1 cellular context compared by ENCODE assay signal in genomic region chr2:20653695-20654306, GRCh38.
TF ChIP-seq lines count a peak whose summit lies in the region.

No MANE protein-coding gene starts in this region.

TF ChIP-seq in HCT116, 20 proteins besides CTCF, POLR2A, EP300 and RAD21:
- TF ChIP-seq YY1 (IDR thresholded peaks at IDR 0.05; ENCODE audit: extremely low read depth, insufficient replicate concordance, low read depth, low read length) (no peak), SP1 (IDR thresholded peaks at IDR 0.05; ENCODE audit: low read depth) (no peak), ZFX (IDR thresholded peaks at IDR 0.05) (no peak), FOSL1 (IDR thresholded peaks at IDR 0.05; ENCODE audit: low read depth) (no peak), TCF7L2 (IDR thresholded peaks at IDR 0.05; ENCODE audit: borderline replicate concordance, extremely low read depth, insufficient read depth, insufficient read length) (no peak), SRF (IDR thresholded peaks at IDR 0.05; ENCODE audit: low read depth) (no peak), ELF1 (IDR thresholded peaks at IDR 0.05; ENCODE audit: borderline replicate concordance, low read depth) (no peak), ZNF274 (IDR thresholded peaks at IDR 0.05; ENCODE audit: low read depth, low read length) (no peak), CBX3 (IDR thresholded peaks at IDR 0.05; ENCODE audit: low read depth) (no peak), EGR1 (IDR thresholded peaks at IDR 0.05; ENCODE audit: low read depth) (no peak), REST (IDR thresholded peaks at IDR 0.05; ENCODE audit: low read depth) (no peak), MAX (IDR thresholded peaks at IDR 0.05) (no peak), POLR2AphosphoS5 (IDR thresholded peaks at IDR 0.05; ENCODE audit: low read depth, low read length) (no peak), SIN3A (IDR thresholded peaks at IDR 0.05; ENCODE audit: low read depth) (no peak), EZH2 (IDR thresholded peaks at IDR 0.05) (no peak), CEBPB (IDR thresholded peaks at IDR 0.05; ENCODE audit: low read depth) (no peak), JUND (IDR thresholded peaks at IDR 0.05) (no peak), EZH2phosphoT487 (IDR thresholded peaks at IDR 0.05; ENCODE audit: borderline replicate concordance) (no peak)
- TF ChIP-seq, protein P1, sequence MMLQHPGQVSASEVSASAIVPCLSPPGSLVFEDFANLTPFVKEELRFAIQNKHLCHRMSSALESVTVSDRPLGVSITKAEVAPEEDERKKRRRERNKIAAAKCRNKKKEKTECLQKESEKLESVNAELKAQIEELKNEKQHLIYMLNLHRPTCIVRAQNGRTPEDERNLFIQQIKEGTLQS (IDR thresholded peaks at IDR 0.05): no peak
- TF ChIP-seq, protein P2, sequence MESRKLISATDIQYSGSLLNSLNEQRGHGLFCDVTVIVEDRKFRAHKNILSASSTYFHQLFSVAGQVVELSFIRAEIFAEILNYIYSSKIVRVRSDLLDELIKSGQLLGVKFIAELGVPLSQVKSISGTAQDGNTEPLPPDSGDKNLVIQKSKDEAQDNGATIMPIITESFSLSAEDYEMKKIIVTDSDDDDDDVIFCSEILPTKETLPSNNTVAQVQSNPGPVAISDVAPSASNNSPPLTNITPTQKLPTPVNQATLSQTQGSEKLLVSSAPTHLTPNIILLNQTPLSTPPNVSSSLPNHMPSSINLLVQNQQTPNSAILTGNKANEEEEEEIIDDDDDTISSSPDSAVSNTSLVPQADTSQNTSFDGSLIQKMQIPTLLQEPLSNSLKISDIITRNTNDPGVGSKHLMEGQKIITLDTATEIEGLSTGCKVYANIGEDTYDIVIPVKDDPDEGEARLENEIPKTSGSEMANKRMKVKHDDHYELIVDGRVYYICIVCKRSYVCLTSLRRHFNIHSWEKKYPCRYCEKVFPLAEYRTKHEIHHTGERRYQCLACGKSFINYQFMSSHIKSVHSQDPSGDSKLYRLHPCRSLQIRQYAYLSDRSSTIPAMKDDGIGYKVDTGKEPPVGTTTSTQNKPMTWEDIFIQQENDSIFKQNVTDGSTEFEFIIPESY (IDR thresholded peaks at IDR 0.05; ENCODE audit: extremely low read depth, insufficient replicate concordance, low read length): no peak
